ENCODE assay signal across 8 cellular contexts in genomic region chr1:2587071-2587859, GRCh38. TPM values are rescaled to one million over a fixed set of nuclear protein-coding genes. Genes with fewer than 3 reads are reported as not detected.
DNase-seq lines count a peak whose midpoint lies in the region; ATAC-seq and TF ChIP-seq lines count a peak whose summit lies in the region.

No MANE protein-coding gene starts in this region.

- TF ChIP-seq CTCF in C4-2B (conservative IDR thresholded peaks at IDR 0.05): no peak
- no peak for TF ChIP-seq CTCF in H9 (conservative IDR thresholded peaks at IDR 0.05)

- DNase-seq in H9 (no peak), epidermal melanocyte (ENCODE audit: insufficient read length, low spot score) (peak; percentile 31)

- H3K27ac Mint-ChIP-seq in H9: no peak overlapping the region
- H3K27ac Mint-ChIP-seq in T-helper 1 cell treated with Interleukin-12 subunit alpha and Interleukin-12 subunit beta and Interleukin-4 antibody, amounts not matched to agents 30 μg/mL and 1 μg/mL, for 36 hours: no peak overlapping the region

- H3K27ac ChIP-seq in C4-2B (peak overlapping the region; percentile 83), H9 (ENCODE audit: insufficient read length, low read depth, low read length) (no peak overlapping the region)

- H2BK5ac ChIP-seq in H9 (ENCODE audit: insufficient read length, low read length): no peak overlapping the region

- H3K4me2 ChIP-seq in H9 (ENCODE audit: insufficient read depth, insufficient read length, low read length): peak overlapping the region; percentile 44

- H3K79me1 ChIP-seq in H9 (ENCODE audit: insufficient read depth, low read depth, low read length, poor library complexity, severe bottlenecking): no peaks in the 10 kb centered on the region

- H4K5ac ChIP-seq in H9 (ENCODE audit: insufficient read length, low read depth, low read length): no peak overlapping the region

- H3K4me3 Mint-ChIP-seq in H9: peak overlapping the region; percentile 80 to 85
- H3K4me3 Mint-ChIP-seq in T-helper 1 cell treated with Interleukin-12 subunit alpha and Interleukin-12 subunit beta and Interleukin-4 antibody, amounts not matched to agents 30 μg/mL and 1 μg/mL, for 36 hours: peak overlapping the region; percentile 77

- H3K9me3 Mint-ChIP-seq in H9: peaks cover 4 to 11% of the 10 kb centered on the region in 2 experiments; a peak in 3 of 5 replicates
- no peaks in the 10 kb centered on the region for H3K9me3 Mint-ChIP-seq in T-helper 1 cell treated with Interleukin-12 subunit alpha and Interleukin-12 subunit beta and Interleukin-4 antibody, amounts not matched to agents 30 μg/mL and 1 μg/mL, for 36 hours

- no peaks in the 10 kb centered on the region for H4K20me1 ChIP-seq in H9 (ENCODE audit: control insufficient read depth, insufficient read depth, insufficient read length)

- no peak overlapping the region for H3K4ac ChIP-seq in H9 (ENCODE audit: low read depth, low read length)

- H2AFZ ChIP-seq in H9 (ENCODE audit: low read length): no peak overlapping the region
- H2AFZ ChIP-seq in neuron (ENCODE audit: low read depth, low read length): peak overlapping the region; percentile 63

- H3K27me3 ChIP-seq in H9 (ENCODE audit: insufficient read depth, low read length): no peaks in the 10 kb centered on the region
- no peaks in the 10 kb centered on the region for H3K27me3 ChIP-seq in neuron (ENCODE audit: insufficient read depth, low read length)

- no peak overlapping the region for H3K18ac ChIP-seq in H9 (ENCODE audit: insufficient read length, low read depth, low read length)

- peak overlapping the region; percentile 84 for H3K14ac ChIP-seq in H9 (ENCODE audit: insufficient read depth, low read length)

- H2BK15ac ChIP-seq in H9 (ENCODE audit: low read depth, low read length): no peak overlapping the region

- ATAC-seq in HG02623 (IDR thresholded peaks at IDR 0.05; ENCODE audit: unreplicated experiment): no peak
- no peak for ATAC-seq in GM18868 (IDR thresholded peaks at IDR 0.05; ENCODE audit: unreplicated experiment)
- ATAC-seq in HG02759 (IDR thresholded peaks at IDR 0.05; ENCODE audit: unreplicated experiment): no peak

- H3K36me3 ChIP-seq in neuron (ENCODE audit: insufficient read depth, low read length): peaks cover 8% of the 10 kb centered on the region

- H2BK12ac ChIP-seq in H9 (ENCODE audit: insufficient read length, low read depth, low read length): no peak overlapping the region

- peaks cover 2% of the 10 kb centered on the region; the same call in 1 of the 2 replicates for H3K27me3 Mint-ChIP-seq in H9 (ENCODE audit: low read depth)
- H3K27me3 Mint-ChIP-seq in T-helper 1 cell treated with Interleukin-12 subunit alpha and Interleukin-12 subunit beta and Interleukin-4 antibody, amounts not matched to agents 30 μg/mL and 1 μg/mL, for 36 hours (ENCODE audit: low read depth): no peaks in the 10 kb centered on the region

- H3K23me2 ChIP-seq in H9 (ENCODE audit: insufficient read length, low read depth, low read length, poor library complexity, severe bottlenecking): peaks cover 10% of the 10 kb centered on the region

- H3K79me2 ChIP-seq in H9 (ENCODE audit: insufficient read depth, low read length): no peaks in the 10 kb centered on the region

- no peak overlapping the region for H3K23ac ChIP-seq in H9 (ENCODE audit: insufficient read length, low read depth, low read length)

- no peak overlapping the region for H2BK120ac ChIP-seq in H9 (ENCODE audit: low read depth, low read length, poor library complexity, severe bottlenecking)

- no peak overlapping the region for H2AK5ac ChIP-seq in H9 (ENCODE audit: insufficient read length, low read length)

- H3K4me3 ChIP-seq in neuron (ENCODE audit: low read length): peak overlapping the region; percentile 70

- no peak overlapping the region for H3K9ac ChIP-seq in H9 (ENCODE audit: extremely low read depth, insufficient read length, low read length)

- H3K9me3 ChIP-seq in H9 (ENCODE audit: control insufficient read depth, low read depth, low read length) (no peaks in the 10 kb centered on the region), neuron (ENCODE audit: low read length) (peaks cover 5% of the 10 kb centered on the region)

- H3K36me3 Mint-ChIP-seq in H9 (ENCODE audit: insufficient read depth in 1 of 3, low read depth in 3 of 3): peaks cover 8 to 24% (median 13%) of the 10 kb centered on the region in 3 experiments
- H3K36me3 Mint-ChIP-seq in T-helper 1 cell treated with Interleukin-12 subunit alpha and Interleukin-12 subunit beta and Interleukin-4 antibody, amounts not matched to agents 30 μg/mL and 1 μg/mL, for 36 hours (ENCODE audit: low read depth): peaks cover 6% of the 10 kb centered on the region

- H3K56ac ChIP-seq in H9 (ENCODE audit: insufficient read length, low read depth, low read length): no peak overlapping the region

- no peak overlapping the region for H3T11ph ChIP-seq in H9 (ENCODE audit: low read length)

- no peak overlapping the region for H2BK20ac ChIP-seq in H9 (ENCODE audit: low read depth, low read length, poor library complexity, severe bottlenecking)

- no CpG with 5 or more reads among the region's 52 CpGs for WGBS in H9 (ENCODE audit: extremely low coverage, insufficient read length, low lambda C conversion rate)

- no peak overlapping the region for H4K91ac ChIP-seq in H9 (ENCODE audit: insufficient read length, low read depth, low read length)

- H3K4me1 ChIP-seq in H9 (ENCODE audit: insufficient read depth, low read length) (no peaks in the 10 kb centered on the region; the same call in 1 of the 2 replicates), neuron (ENCODE audit: insufficient read depth, low read length) (peaks cover 18% of the 10 kb centered on the region)

- no peak overlapping the region for H4K8ac ChIP-seq in H9 (replicated peaks; ENCODE audit: insufficient read length, low read depth, low read length)

- H3K4me1 Mint-ChIP-seq in H9: peaks cover 22 to 23% of the 10 kb centered on the region in 2 experiments
- H3K4me1 Mint-ChIP-seq in T-helper 1 cell treated with Interleukin-12 subunit alpha and Interleukin-12 subunit beta and Interleukin-4 antibody, amounts not matched to agents 30 μg/mL and 1 μg/mL, for 36 hours (ENCODE audit: low read depth): peaks cover 23% of the 10 kb centered on the region

RNA-seq across cellular contexts. Expression of gene PRXL2B, which starts 0.7 kb away (rescaled TPM):
- total RNA-seq in H9 (2021): 40.7 and 49.6 TPM in 2 replicates

RNA-seq across cellular contexts. Expression of gene TNFRSF14, which starts 31.1 kb away (rescaled TPM):
- 0.29 and 0.57 TPM in 2 replicates for total RNA-seq in H9 (2021)

RNA-seq across cellular contexts. Expression of gene MMEL1, which starts 45.6 kb away (rescaled TPM):
- total RNA-seq in H9 (2021): 0.42 and 0.59 TPM in 2 replicates

RNA-seq across cellular contexts. Expression of gene HES5, which starts 57.2 kb away (rescaled TPM):
- total RNA-seq in H9 (2021): not detected in 2 replicates
